ENCODE assay signal across 8 cellular contexts in genomic region chr5:154368041-154368800, GRCh38.
DNase-seq lines count a peak whose midpoint lies in the region; ATAC-seq and TF ChIP-seq lines count a peak whose summit lies in the region.

No MANE protein-coding gene starts in this region.

- H3K4me3 ChIP-seq in adrenal gland (no peak overlapping the region), right atrium auricular region (no peak overlapping the region), skeletal muscle cell (ENCODE audit: low read depth, low read length) (peak overlapping the region; percentile 2)

- H3K27ac ChIP-seq in adrenal gland (peak overlapping the region in 4 of 5 donors; percentile 13 to 88 (median 32)), right atrium auricular region (peak overlapping the region; percentile 59 to 67)

- DNase-seq in HEK293T (ENCODE audit: extremely low spot score) (peak; percentile 62), adrenal gland (peak in 6 of 7 donors; percentile 35 to 75 (median 58)), right atrium auricular region (ENCODE audit: low spot score) (peak; percentile 82), skeletal muscle cell (ENCODE audit: low read depth) (peak; percentile 86), NCI-H2081 (lab: John Stamatoyannopoulos, UW) (no peak)
- no peak for DNase-seq in activated CD4-positive, CD25-positive, alpha-beta regulatory T cell treated with anti-CD3 and anti-CD28 coated beads, Interleukin-2, amount 50 U/mL, for 72 hours

- ATAC-seq in GM18520 (IDR thresholded peaks at IDR 0.05; ENCODE audit: unreplicated experiment) (no peak), GM21423 (IDR thresholded peaks at IDR 0.05; ENCODE audit: unreplicated experiment) (no peak)

- WGBS in adrenal gland, 4 donors: 55 to 60% (median 57%) methylated on average over 6 of the region's 6 CpGs

- no peaks in the 10 kb centered on the region for H3K36me3 ChIP-seq in adrenal gland (replicated peaks in 1 of 2)
- H3K36me3 ChIP-seq in right atrium auricular region: no peaks in the 10 kb centered on the region

- H3K27me3 ChIP-seq in adrenal gland: no peaks in the 10 kb centered on the region
- H3K27me3 ChIP-seq in right atrium auricular region: no peaks in the 10 kb centered on the region

- TF ChIP-seq CTCF in adrenal gland (IDR thresholded peaks at IDR 0.05): no peak
- TF ChIP-seq CTCF in right atrium auricular region (IDR thresholded peaks at IDR 0.05): no peak

- H3K4me1 ChIP-seq in adrenal gland (replicated peaks in 1 of 2) (peaks cover 6 to 9% of the 10 kb centered on the region in 2 donors), right atrium auricular region (peaks cover 0 to 79% of the 10 kb centered on the region in 2 donors)

- no peak for TF ChIP-seq POLR2A in adrenal gland (IDR thresholded peaks at IDR 0.05)

- POLR2A ChIA-PET in HEK293T (lab: Yijun Ruan, JAX): no interaction called here

- CTCF ChIA-PET in HEK293T (lab: Yijun Ruan, JAX): no interaction called here

- intact Hi-C loops in adrenal gland (cut with DNase I): no loop called here

- H3K9me3 ChIP-seq in adrenal gland (replicated peaks in 1 of 3) (no peaks in the 10 kb centered on the region), right atrium auricular region (no peaks in the 10 kb centered on the region)

TF ChIP-seq in HEK293T, 16 proteins besides CTCF, POLR2A, EP300 and RAD21:
- no peak for TF ChIP-seq FOXK2 (IDR thresholded peaks at IDR 0.05)
- no peak for TF ChIP-seq TARDBP (IDR thresholded peaks at IDR 0.05)
- no peak for TF ChIP-seq CTBP1 (IDR thresholded peaks at IDR 0.05; ENCODE audit: borderline replicate concordance)
- TF ChIP-seq SP1 (IDR thresholded peaks at IDR 0.05): no peak
- TF ChIP-seq ELF4 (IDR thresholded peaks at IDR 0.05): no peak

Comparison
In these comparisons a context has a peak if more than half of its experiments do, and no peak if none do; other contexts are left out.
1. DNase-seq: peak in HEK293T (single experiment), adrenal gland (6 of 7), right atrium auricular region (single experiment) and skeletal muscle cell (single experiment); none in NCI-H2081 (0 of 2) and activated CD4-positive, CD25-positive, alpha-beta regulatory T cell treated with anti-CD3 and anti-CD28 coated beads, Interleukin-2, amount 50 U/mL, for 72 hours (single experiment).